ENCODE assay signal across 14 cellular contexts in genomic region chr10:79468841-79469585, GRCh38.
"Had no signal": no experiment of that assay in that cellular context is flagged by ENCODE, and none has a peak within 500 bp of the region (broad histone marks: within the 10 kb centered on the region; RNA-seq: fewer than 3 reads in every experiment).

No MANE protein-coding gene starts in this region.

- ATAC-seq: activated T-helper 17 cell treated with anti-CD3 and anti-CD28 coated beads, Interleukin-2, amount 50 U/mL, for 72 hours; T-helper 17 cell had no signal

- H3K27ac Mint-ChIP-seq: activated B cell treated with CpG ODN at 0.5 μM for 24 hours; activated naive CD4-positive, alpha-beta T cell treated with anti-CD3 and anti-CD28 coated beads, Interleukin-2, amount 10 ng/mL, durations not matched to agents 7 days and 5 days; activated T-helper 17 cell treated with anti-CD3 and anti-CD28 coated beads, Interleukin-2, amount 50 U/mL, for 72 hours; neural progenitor cell; T-helper 17 cell had no signal

- H3K4me3 ChIP-seq: adrenal gland, neural progenitor cell, pancreas, testis had no signal

- H3K4me2 ChIP-seq: neural progenitor cell had no signal

- FAIRE-seq: pancreas had no signal

- H3K4me1 Mint-ChIP-seq: activated B cell treated with CpG ODN at 0.5 μM for 24 hours; activated naive CD4-positive, alpha-beta T cell treated with anti-CD3 and anti-CD28 coated beads, Interleukin-2, amount 10 ng/mL, durations not matched to agents 7 days and 5 days; activated T-helper 17 cell treated with anti-CD3 and anti-CD28 coated beads, Interleukin-2, amount 50 U/mL, for 72 hours; central memory CD8-positive, alpha-beta T cell had no signal

- H3K4me1 ChIP-seq: neural progenitor cell, pancreas had no signal

- H3K36me3 ChIP-seq: adrenal gland, neural progenitor cell, pancreas had no signal

- DNase-seq: activated B cell treated with CpG ODN at 0.5 μM for 24 hours; activated CD4-positive, alpha-beta T cell treated with anti-CD3 and anti-CD28 coated beads, Interleukin-2, amount 50 U/mL, for 1 hour; activated naive CD4-positive, alpha-beta T cell treated with anti-CD3 and anti-CD28 coated beads, Interleukin-2, amount 10 ng/mL, durations not matched to agents 7 days and 5 days; activated T-cell treated with anti-CD3 and anti-CD28 coated beads for 4 hours; adrenal gland; pancreas; right cardiac atrium; stimulated activated CD4-positive, alpha-beta T cell treated with anti-CD3 and anti-CD28 coated beads, Interleukin-2, amount 100 ng/mL, for 24 hours; stimulated activated naive CD4-positive, alpha-beta T cell; T-helper 17 cell; testis had no signal

- H3K27ac ChIP-seq: neural progenitor cell had no signal

- H3K9me3 ChIP-seq: adrenal gland, pancreas, testis had no signal

- H3K27me3 ChIP-seq: adrenal gland, neural progenitor cell, pancreas, testis had no signal

- H3K36me3 Mint-ChIP-seq: activated naive CD4-positive, alpha-beta T cell treated with anti-CD3 and anti-CD28 coated beads, Interleukin-2, amount 10 ng/mL, durations not matched to agents 7 days and 5 days; neural progenitor cell had no signal

- H2AFZ ChIP-seq: neural progenitor cell had no signal

- H3K9me3 Mint-ChIP-seq: activated B cell treated with CpG ODN at 0.5 μM for 24 hours; activated naive CD4-positive, alpha-beta T cell treated with anti-CD3 and anti-CD28 coated beads, Interleukin-2, amount 10 ng/mL, durations not matched to agents 7 days and 5 days; activated T-helper 17 cell treated with anti-CD3 and anti-CD28 coated beads, Interleukin-2, amount 50 U/mL, for 72 hours; central memory CD8-positive, alpha-beta T cell; neural progenitor cell had no signal

- H3K4me3 Mint-ChIP-seq: activated B cell treated with CpG ODN at 0.5 μM for 24 hours; activated naive CD4-positive, alpha-beta T cell treated with anti-CD3 and anti-CD28 coated beads, Interleukin-2, amount 10 ng/mL, durations not matched to agents 7 days and 5 days; activated T-helper 17 cell treated with anti-CD3 and anti-CD28 coated beads, Interleukin-2, amount 50 U/mL, for 72 hours; central memory CD8-positive, alpha-beta T cell; neural progenitor cell; T-helper 17 cell had no signal

- H3K9ac ChIP-seq: neural progenitor cell had no signal
